Comparison of ENCODE assay signal across 22 cellular contexts in the genomic region with DNA sequence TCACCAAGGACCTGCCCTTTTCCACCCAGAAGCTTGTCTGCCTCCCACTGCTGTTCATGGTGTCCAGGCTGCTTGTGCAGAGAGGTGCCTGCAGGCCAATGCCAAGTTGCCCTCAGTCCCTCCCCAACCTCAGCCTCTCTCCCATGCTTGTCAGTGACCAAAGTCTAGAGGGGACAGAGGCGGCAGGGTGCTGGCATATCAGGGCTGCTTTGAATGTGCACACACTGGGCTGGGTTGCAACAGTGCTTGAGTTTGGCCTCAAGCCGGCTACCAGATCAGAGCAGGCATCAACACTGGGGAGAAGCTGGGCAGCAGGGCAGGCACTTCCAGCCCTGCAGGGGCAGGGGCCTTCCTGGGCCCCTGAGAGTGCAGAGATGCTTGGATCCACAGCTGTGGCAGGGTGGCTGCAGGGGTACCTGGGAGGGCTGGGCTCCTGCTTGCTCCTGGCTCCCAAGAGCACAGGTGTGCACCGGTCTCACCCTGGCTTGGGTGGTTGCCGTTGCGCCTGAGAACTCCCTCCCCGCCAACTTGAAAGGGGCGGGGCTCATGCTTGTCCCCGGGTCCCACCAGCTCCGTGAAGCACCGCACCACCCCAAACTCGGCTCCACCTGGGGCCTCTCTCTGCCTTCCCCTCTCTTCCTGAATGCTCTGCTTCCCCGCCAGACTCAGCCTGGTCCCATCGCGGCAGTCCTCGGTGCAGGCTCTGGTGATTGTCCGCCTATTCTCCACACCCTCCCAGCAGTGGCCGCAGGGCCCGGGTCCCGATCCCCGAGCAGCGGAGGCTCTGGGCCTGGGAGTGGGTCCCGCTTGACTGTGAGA.
DNase-seq lines count a peak whose midpoint lies in the region; TF ChIP-seq lines count a peak whose summit lies in the region.
"Had no signal": no experiment of that assay in that cellular context is flagged by ENCODE, and none has a peak within 500 bp of the region (broad histone marks: within the 10 kb centered on the region; RNA-seq: fewer than 3 reads in every experiment).

No MANE protein-coding gene starts in this region.

- TF ChIP-seq POLR2A in sigmoid colon (IDR thresholded peaks at IDR 0.05) = no peak

- no peak overlapping the region for H3K4me3 Mint-ChIP-seq in CD14-positive monocyte
- H3K4me3 Mint-ChIP-seq: dendritic cell treated with granulocyte-macrophage colony-stimulating factor and Interleukin-4, amounts not matched to agents 40 ng/mL and 50 ng/mL, for 4 days; immature natural killer cell had no signal

- no peaks in the 10 kb centered on the region; the same call in 1 of the 2 replicates for H3K9me3 ChIP-seq in HUES6 (ENCODE audit: control insufficient read depth, insufficient read depth, low read depth, low read length)
- no peaks in the 10 kb centered on the region for H3K9me3 ChIP-seq in sigmoid colon
- H3K9me3 ChIP-seq: BLaER1 had no signal

- no peaks in the 10 kb centered on the region for H3K36me3 ChIP-seq in HUES6 (ENCODE audit: control insufficient read depth, insufficient read depth, low read length)
- no peaks in the 10 kb centered on the region for H3K36me3 ChIP-seq in sigmoid colon
- H3K36me3 ChIP-seq: BLaER1, cardiac muscle cell had no signal

- intact Hi-C loops in CD14-positive monocyte (cut with micrococcal nuclease) = no loop called here
- intact Hi-C loops in sigmoid colon (cut with DNase I) = no loop called here

- peaks cover 2 to 10% (median 5%) of the 10 kb centered on the region in 7 donors for H3K9me3 Mint-ChIP-seq in CD14-positive monocyte

- H3K27me3 ChIP-seq in HUES6 (ENCODE audit: control insufficient read depth, insufficient read depth, low read length) = no peaks in the 10 kb centered on the region
- no peaks in the 10 kb centered on the region for H3K27me3 ChIP-seq in sigmoid colon
- H3K27me3 ChIP-seq: BLaER1, cardiac muscle cell had no signal

- H3K4me1 ChIP-seq in HUES6 (ENCODE audit: control insufficient read depth, insufficient read depth, low read length) (no peaks in the 10 kb centered on the region), sigmoid colon (no peaks in the 10 kb centered on the region)
- H3K4me1 ChIP-seq: BLaER1 had no signal

- no peaks in the 10 kb centered on the region for H3K27me3 Mint-ChIP-seq in CD14-positive monocyte (ENCODE audit: low read depth in 3 of 3)
- H3K27me3 Mint-ChIP-seq: dendritic cell treated with granulocyte-macrophage colony-stimulating factor and Interleukin-4, amounts not matched to agents 40 ng/mL and 50 ng/mL, for 4 days had no signal

- 61 to 89% methylated on average over 22 of the region's 22 CpGs for WGBS in sigmoid colon, 2 donors

- H3K4me3 ChIP-seq in HUES6 (ENCODE audit: low read depth, low read length) (peak overlapping the region; percentile 55), sigmoid colon (no peak overlapping the region)
- H3K4me3 ChIP-seq: BLaER1, cardiac muscle cell had no signal

- no peaks in the 10 kb centered on the region for H3K36me3 Mint-ChIP-seq in CD14-positive monocyte
- H3K36me3 Mint-ChIP-seq: immature natural killer cell had no signal

- H3K9ac ChIP-seq in HUES6 (ENCODE audit: low read length) = no peak overlapping the region
- H3K9ac ChIP-seq: BLaER1 had no signal

- peak; percentile 35 for DNase-seq in CD14-positive monocyte (ENCODE audit: low spot score)
- peak; percentile 55 for DNase-seq in islet precursor cell
- peak; percentile 56 for DNase-seq in sigmoid colon
- no peak for DNase-seq in activated naive CD4-positive, alpha-beta T cell (lab: John Stamatoyannopoulos, UW)
- DNase-seq in amygdala (lab: John Stamatoyannopoulos, UW) = no peak
- no peak for DNase-seq in hypothalamus (lab: John Stamatoyannopoulos, UW)
- no peak for DNase-seq in DMS 273 (lab: John Stamatoyannopoulos, UW; ENCODE audit: unreplicated experiment)
- DNase-seq: activated CD4-positive, alpha-beta T cell treated with anti-CD3 and anti-CD28 coated beads, Interleukin-2, amount 50 U/mL, for 4 hours; activated effector memory CD4-positive, alpha-beta T cell treated with anti-CD3 and anti-CD28 coated beads, Interleukin-2, amount 50 U/mL, for 16 hours; Calu3; glutamatergic neuron; HCEC 1CT; immature natural killer cell; KBM-7; MM.1S; NCI-H187 treated with DMSO at 0.1 percent for 48 hours; nucleus accumbens had no signal

- no peak overlapping the region for H3K27ac Mint-ChIP-seq in CD14-positive monocyte
- H3K27ac Mint-ChIP-seq: dendritic cell treated with granulocyte-macrophage colony-stimulating factor and Interleukin-4, amounts not matched to agents 40 ng/mL and 50 ng/mL, for 4 days; immature natural killer cell had no signal

- H3K27ac ChIP-seq in HUES6 (ENCODE audit: low read depth, low read length) = no peak overlapping the region
- H3K27ac ChIP-seq in sigmoid colon = no peak overlapping the region
- H3K27ac ChIP-seq: BLaER1, cardiac muscle cell, RWPE1 had no signal

- no peak for TF ChIP-seq EP300 in sigmoid colon (IDR thresholded peaks at IDR 0.05)

- TF ChIP-seq CTCF in CD14-positive monocyte (IDR thresholded peaks at IDR 0.05) = no peak
- no peak for TF ChIP-seq CTCF in sigmoid colon (IDR thresholded peaks at IDR 0.05)

- H3K4me1 Mint-ChIP-seq in CD14-positive monocyte = no peaks in the 10 kb centered on the region
- H3K4me1 Mint-ChIP-seq: immature natural killer cell had no signal

Comparison
In these comparisons a context has a peak if more than half of its experiments do, and no peak if none do; other contexts are left out.
1. DNase-seq: peak in CD14-positive monocyte (single experiment), islet precursor cell (single experiment) and sigmoid colon (single experiment); none in activated naive CD4-positive, alpha-beta T cell (0 of 4), amygdala (0 of 56), hypothalamus (0 of 51) and DMS 273 (single experiment).